In genomic region chr1:40383488-40384412, GRCh38 we compare ENCODE assay signal across 1 cellular context.
TF ChIP-seq lines count a peak whose summit lies in the region.

No MANE protein-coding gene starts in this region.

TF ChIP-seq in K562, 482 proteins besides CTCF, POLR2A, EP300 and RAD21 (continued from another document and continues in another):
- TF ChIP-seq MBD2 (IDR thresholded peaks at IDR 0.05; ENCODE audit: borderline replicate concordance, low read depth) (no peak; the same call in 1 of the 2 replicates), CBX1 (IDR thresholded peaks at IDR 0.05; ENCODE audit: low read depth) (no peak), HSF4 (CRISPR knock-in tag; IDR thresholded peaks at IDR 0.05; ENCODE audit: borderline replicate concordance) (no peak), NR3C1 (CRISPR knock-in tag; IDR thresholded peaks at IDR 0.05) (no peak), TARDBP (IDR thresholded peaks at IDR 0.05) (no peak), HOXB6 (CRISPR knock-in tag; IDR thresholded peaks at IDR 0.05; ENCODE audit: borderline replicate concordance) (no peak), ZNF280B (CRISPR knock-in tag; IDR thresholded peaks at IDR 0.05) (no peak), ZKSCAN1 (IDR thresholded peaks at IDR 0.05; ENCODE audit: low read depth, low read length) (peak; percentile 11; the same call in 1 of the 2 replicates), MEIS2 (IDR thresholded peaks at IDR 0.05; ENCODE audit: partially characterized antibody) (peak; percentile 64), ZNF232 (CRISPR knock-in tag; IDR thresholded peaks at IDR 0.05) (no peak), IRF1 (CRISPR knock-in tag; IDR thresholded peaks at IDR 0.05; ENCODE audit: borderline replicate concordance) (no peak), VEZF1 (CRISPR knock-in tag; IDR thresholded peaks at IDR 0.05) (no peak; the same call in 1 of the 2 replicates), ZFP91 (CRISPR knock-in tag; IDR thresholded peaks at IDR 0.05) (no peak), ZNF274 (IDR thresholded peaks at IDR 0.05; ENCODE audit: borderline replicate concordance, low read depth, low read length) (no peak), MCM5 (IDR thresholded peaks at IDR 0.05; ENCODE audit: low read depth) (no peak), HNRNPL (IDR thresholded peaks at IDR 0.05; ENCODE audit: low read depth, low read length) (no peak), CLOCK (CRISPR knock-in tag; IDR thresholded peaks at IDR 0.05; ENCODE audit: borderline replicate concordance) (no peak), RBM25 (IDR thresholded peaks at IDR 0.05; ENCODE audit: low read depth, low read length, severe bottlenecking) (peak; percentile 54), ZNF740 (CRISPR knock-in tag; IDR thresholded peaks at IDR 0.05) (no peak), ZNF740 (tag; IDR thresholded peaks at IDR 0.05) (no peak), DDX20 (tag; IDR thresholded peaks at IDR 0.05; ENCODE audit: low read depth) (no peak), ZNF197 (CRISPR knock-in tag; IDR thresholded peaks at IDR 0.05; ENCODE audit: low read depth) (no peak), SIN3B (IDR thresholded peaks at IDR 0.05; ENCODE audit: low read depth) (no peak), ZNF785 (CRISPR knock-in tag; IDR thresholded peaks at IDR 0.05) (no peak), MCM2 (IDR thresholded peaks at IDR 0.05; ENCODE audit: low read depth) (no peak), SNIP1 (IDR thresholded peaks at IDR 0.05; ENCODE audit: low read depth) (no peak), DPF2 (IDR thresholded peaks at IDR 0.05) (peak; percentile 92), OTX1 (CRISPR knock-in tag; IDR thresholded peaks at IDR 0.05) (no peak), ZC3H11A (IDR thresholded peaks at IDR 0.05; ENCODE audit: low read depth, low read length) (no peak), ZFX (CRISPR knock-in tag; IDR thresholded peaks at IDR 0.05) (peak; percentile 60; the same call in 1 of the 2 replicates), ZNF431 (CRISPR knock-in tag; IDR thresholded peaks at IDR 0.05) (no peak), SLC30A9 (CRISPR knock-in tag; IDR thresholded peaks at IDR 0.05) (no peak), ZBTB8A (IDR thresholded peaks at IDR 0.05; ENCODE audit: partially characterized antibody) (no peak), KDM4B (IDR thresholded peaks at IDR 0.05; ENCODE audit: borderline replicate concordance in 2 of 2, low read depth in 1 of 2) (no peak), ZNF75A (CRISPR knock-in tag; IDR thresholded peaks at IDR 0.05) (no peak), ARHGAP35 (IDR thresholded peaks at IDR 0.05; ENCODE audit: partially characterized antibody) (no peak), CHAMP1 (IDR thresholded peaks at IDR 0.05) (no peak), ZNF263 (CRISPR knock-in tag; IDR thresholded peaks at IDR 0.05; ENCODE audit: borderline replicate concordance) (no peak), ZNF592 (IDR thresholded peaks at IDR 0.05) (peak; percentile 42), ZNF3 (CRISPR knock-in tag; IDR thresholded peaks at IDR 0.05) (no peak), TEAD2 (tag; IDR thresholded peaks at IDR 0.05) (no peak), GATAD2A (IDR thresholded peaks at IDR 0.05) (no peak), ZNF449 (CRISPR knock-in tag; IDR thresholded peaks at IDR 0.05) (no peak; the same call in 1 of the 2 replicates), PYGO2 (tag; IDR thresholded peaks at IDR 0.05) (no peak), MAX (CRISPR knock-in tag; IDR thresholded peaks at IDR 0.05) (no peak), ZFPM2 (CRISPR knock-in tag; IDR thresholded peaks at IDR 0.05) (no peak), ARID2 (IDR thresholded peaks at IDR 0.05) (no peak; the same call in 1 of the 2 replicates), NR2F6 (CRISPR knock-in tag; IDR thresholded peaks at IDR 0.05) (no peak), MAZ (CRISPR knock-in tag; conservative IDR thresholded peaks at IDR 0.05 in 1 of 2, IDR thresholded peaks at IDR 0.05 in 1 of 2) (peak in 1 of 2 experiments; percentile 48; a peak in 1 of 4 replicates), E2F5 (CRISPR knock-in tag; IDR thresholded peaks at IDR 0.05) (no peak), PURB (CRISPR knock-in tag; IDR thresholded peaks at IDR 0.05; ENCODE audit: low read depth) (no peak), FUS (optimal IDR thresholded peaks at IDR 0.05; ENCODE audit: low read depth, low read length) (no peak), SIRT6 (IDR thresholded peaks at IDR 0.05; ENCODE audit: low read depth, low read length) (no peak)
